ENCODE assay signal across 1 cellular context in the genomic region with DNA sequence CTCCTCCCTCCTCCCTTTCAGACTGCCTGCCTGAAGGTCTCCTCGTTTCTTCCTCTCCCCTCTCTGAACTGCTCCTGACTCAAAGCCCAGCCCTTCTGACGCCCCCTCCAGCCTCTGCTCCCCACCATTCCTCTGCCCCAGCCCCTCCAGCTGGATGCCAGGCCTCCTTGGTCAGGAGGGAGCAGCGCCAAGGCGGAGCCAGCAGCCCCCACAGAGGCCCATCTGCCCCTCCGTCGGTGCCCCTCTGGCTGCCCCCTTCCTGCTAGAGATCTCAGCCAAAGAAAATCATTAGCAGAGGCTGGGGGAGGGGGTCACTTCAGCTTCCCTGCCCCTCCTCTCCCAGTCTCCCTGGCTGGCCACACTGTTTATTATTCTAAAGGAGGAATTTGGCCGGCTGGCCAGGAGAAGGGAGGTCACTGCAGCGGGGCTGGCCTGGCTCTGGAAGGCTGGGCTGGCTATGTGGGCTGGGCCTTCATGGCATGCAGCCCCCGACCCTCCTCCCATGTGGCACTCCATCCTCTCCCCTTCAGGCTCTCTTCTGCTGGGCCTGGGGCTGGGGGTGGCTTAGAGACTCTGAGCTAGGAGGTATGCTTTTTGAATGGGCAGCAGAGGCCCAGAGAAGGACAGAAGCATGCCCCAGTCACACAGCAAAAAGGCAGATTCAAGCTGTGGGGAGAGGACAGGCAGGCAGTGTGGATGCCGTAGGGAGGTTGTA.
TF ChIP-seq lines count a peak whose summit lies in the region.

No MANE protein-coding gene starts in this region.

TF ChIP-seq in HepG2, 621 proteins besides CTCF, POLR2A, EP300 and RAD21 (continued from another document and continues in another):
- TF ChIP-seq, protein P1, sequence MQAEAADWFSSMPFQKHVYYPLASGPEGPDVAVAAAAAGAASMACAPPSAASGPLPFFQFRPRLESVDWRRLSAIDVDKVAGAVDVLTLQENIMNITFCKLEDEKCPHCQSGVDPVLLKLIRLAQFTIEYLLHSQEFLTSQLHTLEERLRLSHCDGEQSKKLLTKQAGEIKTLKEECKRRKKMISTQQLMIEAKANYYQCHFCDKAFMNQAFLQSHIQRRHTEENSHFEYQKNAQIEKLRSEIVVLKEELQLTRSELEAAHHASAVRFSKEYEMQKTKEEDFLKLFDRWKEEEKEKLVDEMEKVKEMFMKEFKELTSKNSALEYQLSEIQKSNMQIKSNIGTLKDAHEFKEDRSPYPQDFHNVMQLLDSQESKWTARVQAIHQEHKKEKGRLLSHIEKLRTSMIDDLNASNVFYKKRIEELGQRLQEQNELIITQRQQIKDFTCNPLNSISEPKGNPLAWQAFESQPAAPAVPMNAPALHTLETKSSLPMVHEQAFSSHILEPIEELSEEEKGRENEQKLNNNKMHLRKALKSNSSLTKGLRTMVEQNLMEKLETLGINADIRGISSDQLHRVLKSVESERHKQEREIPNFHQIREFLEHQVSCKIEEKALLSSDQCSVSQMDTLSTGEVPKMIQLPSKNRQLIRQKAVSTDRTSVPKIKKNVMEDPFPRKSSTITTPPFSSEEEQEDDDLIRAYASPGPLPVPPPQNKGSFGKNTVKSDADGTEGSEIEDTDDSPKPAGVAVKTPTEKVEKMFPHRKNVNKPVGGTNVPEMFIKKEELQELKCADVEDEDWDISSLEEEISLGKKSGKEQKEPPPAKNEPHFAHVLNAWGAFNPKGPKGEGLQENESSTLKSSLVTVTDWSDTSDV (CRISPR knock-in tag; IDR thresholded peaks at IDR 0.05) = no peak
- TF ChIP-seq CBX5 (CRISPR knock-in tag; IDR thresholded peaks at IDR 0.05; ENCODE audit: borderline replicate concordance) = no peak
- TF ChIP-seq XBP1 (CRISPR knock-in tag; IDR thresholded peaks at IDR 0.05) = no peak
- TF ChIP-seq BCL6 (CRISPR knock-in tag; IDR thresholded peaks at IDR 0.05) = 0 out of 2 replicates have a peak, but pooled peaks have one; percentile 36
- no peak for TF ChIP-seq ZKSCAN1 (IDR thresholded peaks at IDR 0.05; ENCODE audit: low read length)
- no peak for TF ChIP-seq HOXA9 (CRISPR knock-in tag; IDR thresholded peaks at IDR 0.05; ENCODE audit: borderline replicate concordance)
- no peak for TF ChIP-seq HNRNPK (IDR thresholded peaks at IDR 0.05; ENCODE audit: low read depth, low read length, poor library complexity, severe bottlenecking)
- TF ChIP-seq ZNF225 (CRISPR knock-in tag; IDR thresholded peaks at IDR 0.05) = no peak
- TF ChIP-seq ZNF773 (CRISPR knock-in tag; IDR thresholded peaks at IDR 0.05; ENCODE audit: borderline replicate concordance) = no peak
- TF ChIP-seq KLF15 (CRISPR knock-in tag; IDR thresholded peaks at IDR 0.05; ENCODE audit: borderline replicate concordance) = no peak
- TF ChIP-seq MED8 (CRISPR knock-in tag; IDR thresholded peaks at IDR 0.05; ENCODE audit: insufficient replicate concordance) = no peak
- TF ChIP-seq, protein P2, sequence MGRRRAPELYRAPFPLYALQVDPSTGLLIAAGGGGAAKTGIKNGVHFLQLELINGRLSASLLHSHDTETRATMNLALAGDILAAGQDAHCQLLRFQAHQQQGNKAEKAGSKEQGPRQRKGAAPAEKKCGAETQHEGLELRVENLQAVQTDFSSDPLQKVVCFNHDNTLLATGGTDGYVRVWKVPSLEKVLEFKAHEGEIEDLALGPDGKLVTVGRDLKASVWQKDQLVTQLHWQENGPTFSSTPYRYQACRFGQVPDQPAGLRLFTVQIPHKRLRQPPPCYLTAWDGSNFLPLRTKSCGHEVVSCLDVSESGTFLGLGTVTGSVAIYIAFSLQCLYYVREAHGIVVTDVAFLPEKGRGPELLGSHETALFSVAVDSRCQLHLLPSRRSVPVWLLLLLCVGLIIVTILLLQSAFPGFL (CRISPR knock-in tag; IDR thresholded peaks at IDR 0.05) = no peak
- TF ChIP-seq RNF2 (conservative IDR thresholded peaks at IDR 0.05; ENCODE audit: low read depth) = no peak
- TF ChIP-seq FOXJ3 (CRISPR knock-in tag; IDR thresholded peaks at IDR 0.05; ENCODE audit: borderline replicate concordance) = no peak
- TF ChIP-seq, protein P3, sequence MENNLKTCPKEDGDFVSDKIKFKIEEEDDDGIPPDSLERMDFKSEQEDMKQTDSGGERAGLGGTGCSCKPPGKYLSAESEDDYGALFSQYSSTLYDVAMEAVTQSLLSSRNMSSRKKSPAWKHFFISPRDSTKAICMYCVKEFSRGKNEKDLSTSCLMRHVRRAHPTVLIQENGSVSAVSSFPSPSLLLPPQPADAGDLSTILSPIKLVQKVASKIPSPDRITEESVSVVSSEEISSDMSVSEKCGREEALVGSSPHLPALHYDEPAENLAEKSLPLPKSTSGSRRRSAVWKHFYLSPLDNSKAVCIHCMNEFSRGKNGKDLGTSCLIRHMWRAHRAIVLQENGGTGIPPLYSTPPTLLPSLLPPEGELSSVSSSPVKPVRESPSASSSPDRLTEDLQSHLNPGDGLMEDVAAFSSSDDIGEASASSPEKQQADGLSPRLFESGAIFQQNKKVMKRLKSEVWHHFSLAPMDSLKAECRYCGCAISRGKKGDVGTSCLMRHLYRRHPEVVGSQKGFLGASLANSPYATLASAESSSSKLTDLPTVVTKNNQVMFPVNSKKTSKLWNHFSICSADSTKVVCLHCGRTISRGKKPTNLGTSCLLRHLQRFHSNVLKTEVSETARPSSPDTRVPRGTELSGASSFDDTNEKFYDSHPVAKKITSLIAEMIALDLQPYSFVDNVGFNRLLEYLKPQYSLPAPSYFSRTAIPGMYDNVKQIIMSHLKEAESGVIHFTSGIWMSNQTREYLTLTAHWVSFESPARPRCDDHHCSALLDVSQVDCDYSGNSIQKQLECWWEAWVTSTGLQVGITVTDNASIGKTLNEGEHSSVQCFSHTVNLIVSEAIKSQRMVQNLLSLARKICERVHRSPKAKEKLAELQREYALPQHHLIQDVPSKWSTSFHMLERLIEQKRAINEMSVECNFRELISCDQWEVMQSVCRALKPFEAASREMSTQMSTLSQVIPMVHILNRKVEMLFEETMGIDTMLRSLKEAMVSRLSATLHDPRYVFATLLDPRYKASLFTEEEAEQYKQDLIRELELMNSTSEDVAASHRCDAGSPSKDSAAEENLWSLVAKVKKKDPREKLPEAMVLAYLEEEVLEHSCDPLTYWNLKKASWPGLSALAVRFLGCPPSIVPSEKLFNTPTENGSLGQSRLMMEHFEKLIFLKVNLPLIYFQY (CRISPR knock-in tag; IDR thresholded peaks at IDR 0.05; ENCODE audit: borderline replicate concordance) = no peak
- TF ChIP-seq ZNF24 (IDR thresholded peaks at IDR 0.05) = no peak
- TF ChIP-seq ADNP (CRISPR knock-in tag; IDR thresholded peaks at IDR 0.05) = peak; percentile 69; the same call in 1 of the 2 replicates
- TF ChIP-seq, protein P4, sequence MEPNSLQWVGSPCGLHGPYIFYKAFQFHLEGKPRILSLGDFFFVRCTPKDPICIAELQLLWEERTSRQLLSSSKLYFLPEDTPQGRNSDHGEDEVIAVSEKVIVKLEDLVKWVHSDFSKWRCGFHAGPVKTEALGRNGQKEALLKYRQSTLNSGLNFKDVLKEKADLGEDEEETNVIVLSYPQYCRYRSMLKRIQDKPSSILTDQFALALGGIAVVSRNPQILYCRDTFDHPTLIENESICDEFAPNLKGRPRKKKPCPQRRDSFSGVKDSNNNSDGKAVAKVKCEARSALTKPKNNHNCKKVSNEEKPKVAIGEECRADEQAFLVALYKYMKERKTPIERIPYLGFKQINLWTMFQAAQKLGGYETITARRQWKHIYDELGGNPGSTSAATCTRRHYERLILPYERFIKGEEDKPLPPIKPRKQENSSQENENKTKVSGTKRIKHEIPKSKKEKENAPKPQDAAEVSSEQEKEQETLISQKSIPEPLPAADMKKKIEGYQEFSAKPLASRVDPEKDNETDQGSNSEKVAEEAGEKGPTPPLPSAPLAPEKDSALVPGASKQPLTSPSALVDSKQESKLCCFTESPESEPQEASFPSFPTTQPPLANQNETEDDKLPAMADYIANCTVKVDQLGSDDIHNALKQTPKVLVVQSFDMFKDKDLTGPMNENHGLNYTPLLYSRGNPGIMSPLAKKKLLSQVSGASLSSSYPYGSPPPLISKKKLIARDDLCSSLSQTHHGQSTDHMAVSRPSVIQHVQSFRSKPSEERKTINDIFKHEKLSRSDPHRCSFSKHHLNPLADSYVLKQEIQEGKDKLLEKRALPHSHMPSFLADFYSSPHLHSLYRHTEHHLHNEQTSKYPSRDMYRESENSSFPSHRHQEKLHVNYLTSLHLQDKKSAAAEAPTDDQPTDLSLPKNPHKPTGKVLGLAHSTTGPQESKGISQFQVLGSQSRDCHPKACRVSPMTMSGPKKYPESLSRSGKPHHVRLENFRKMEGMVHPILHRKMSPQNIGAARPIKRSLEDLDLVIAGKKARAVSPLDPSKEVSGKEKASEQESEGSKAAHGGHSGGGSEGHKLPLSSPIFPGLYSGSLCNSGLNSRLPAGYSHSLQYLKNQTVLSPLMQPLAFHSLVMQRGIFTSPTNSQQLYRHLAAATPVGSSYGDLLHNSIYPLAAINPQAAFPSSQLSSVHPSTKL (CRISPR knock-in tag; IDR thresholded peaks at IDR 0.05) = peak; percentile 69
- TF ChIP-seq ZBTB20 (CRISPR knock-in tag; IDR thresholded peaks at IDR 0.05; ENCODE audit: borderline replicate concordance, low read depth) = 0 out of 2 replicates have a peak, but pooled peaks have one; percentile 19
- TF ChIP-seq ZNF616 (CRISPR knock-in tag; IDR thresholded peaks at IDR 0.05; ENCODE audit: low read depth) = no peak
- no peak for TF ChIP-seq JUN (CRISPR knock-in tag; IDR thresholded peaks at IDR 0.05)
- TF ChIP-seq FOXK1 (CRISPR knock-in tag; IDR thresholded peaks at IDR 0.05; ENCODE audit: borderline replicate concordance, low read depth) = no peak
- TF ChIP-seq, protein P5, sequence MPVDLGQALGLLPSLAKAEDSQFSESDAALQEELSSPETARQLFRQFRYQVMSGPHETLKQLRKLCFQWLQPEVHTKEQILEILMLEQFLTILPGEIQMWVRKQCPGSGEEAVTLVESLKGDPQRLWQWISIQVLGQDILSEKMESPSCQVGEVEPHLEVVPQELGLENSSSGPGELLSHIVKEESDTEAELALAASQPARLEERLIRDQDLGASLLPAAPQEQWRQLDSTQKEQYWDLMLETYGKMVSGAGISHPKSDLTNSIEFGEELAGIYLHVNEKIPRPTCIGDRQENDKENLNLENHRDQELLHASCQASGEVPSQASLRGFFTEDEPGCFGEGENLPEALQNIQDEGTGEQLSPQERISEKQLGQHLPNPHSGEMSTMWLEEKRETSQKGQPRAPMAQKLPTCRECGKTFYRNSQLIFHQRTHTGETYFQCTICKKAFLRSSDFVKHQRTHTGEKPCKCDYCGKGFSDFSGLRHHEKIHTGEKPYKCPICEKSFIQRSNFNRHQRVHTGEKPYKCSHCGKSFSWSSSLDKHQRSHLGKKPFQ (CRISPR knock-in tag; IDR thresholded peaks at IDR 0.05; ENCODE audit: insufficient replicate concordance) = no peak
- TF ChIP-seq, protein P6, sequence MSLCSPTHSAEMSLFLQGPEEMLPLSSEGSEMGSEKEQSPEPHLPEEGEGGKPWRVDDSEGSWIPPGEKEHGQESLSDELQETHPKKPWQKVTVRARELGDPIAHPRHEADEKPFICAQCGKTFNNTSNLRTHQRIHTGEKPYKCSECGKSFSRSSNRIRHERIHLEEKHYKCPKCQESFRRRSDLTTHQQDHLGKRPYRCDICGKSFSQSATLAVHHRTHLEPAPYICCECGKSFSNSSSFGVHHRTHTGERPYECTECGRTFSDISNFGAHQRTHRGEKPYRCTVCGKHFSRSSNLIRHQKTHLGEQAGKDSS (CRISPR knock-in tag; IDR thresholded peaks at IDR 0.05; ENCODE audit: borderline replicate concordance, low read depth) = no peak
- 0 out of 2 replicates have a peak, but pooled peaks have one; percentile 37 for TF ChIP-seq ZNF205 (CRISPR knock-in tag; IDR thresholded peaks at IDR 0.05)
- no peak; the same call in 1 of the 2 replicates for TF ChIP-seq ZNF629 (CRISPR knock-in tag; conservative IDR thresholded peaks at IDR 0.05)
- no peak for TF ChIP-seq NFYB (CRISPR knock-in tag; IDR thresholded peaks at IDR 0.05)
- TF ChIP-seq SIN3B (IDR thresholded peaks at IDR 0.05; ENCODE audit: low read length) = no peak
- no peak for TF ChIP-seq ZIK1 (CRISPR knock-in tag; IDR thresholded peaks at IDR 0.05; ENCODE audit: borderline replicate concordance, low read depth)
- TF ChIP-seq ZSCAN29 (CRISPR knock-in tag; conservative IDR thresholded peaks at IDR 0.05) = no peak
- no peak for TF ChIP-seq ZNF484 (CRISPR knock-in tag; IDR thresholded peaks at IDR 0.05; ENCODE audit: borderline replicate concordance, low read depth)
- TF ChIP-seq, protein P7, sequence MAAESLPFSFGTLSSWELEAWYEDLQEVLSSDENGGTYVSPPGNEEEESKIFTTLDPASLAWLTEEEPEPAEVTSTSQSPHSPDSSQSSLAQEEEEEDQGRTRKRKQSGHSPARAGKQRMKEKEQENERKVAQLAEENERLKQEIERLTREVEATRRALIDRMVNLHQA (CRISPR knock-in tag; IDR thresholded peaks at IDR 0.05) = no peak
- TF ChIP-seq SRSF4 (IDR thresholded peaks at IDR 0.05; ENCODE audit: low read depth, low read length, poor library complexity, severe bottlenecking) = no peak
- TF ChIP-seq, protein P8, sequence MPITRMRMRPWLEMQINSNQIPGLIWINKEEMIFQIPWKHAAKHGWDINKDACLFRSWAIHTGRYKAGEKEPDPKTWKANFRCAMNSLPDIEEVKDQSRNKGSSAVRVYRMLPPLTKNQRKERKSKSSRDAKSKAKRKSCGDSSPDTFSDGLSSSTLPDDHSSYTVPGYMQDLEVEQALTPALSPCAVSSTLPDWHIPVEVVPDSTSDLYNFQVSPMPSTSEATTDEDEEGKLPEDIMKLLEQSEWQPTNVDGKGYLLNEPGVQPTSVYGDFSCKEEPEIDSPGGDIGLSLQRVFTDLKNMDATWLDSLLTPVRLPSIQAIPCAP (CRISPR knock-in tag; IDR thresholded peaks at IDR 0.05; ENCODE audit: low read depth) = no peak
- TF ChIP-seq ZEB1 (IDR thresholded peaks at IDR 0.05; ENCODE audit: insufficient replicate concordance, low read depth) = no peak
- no peak for TF ChIP-seq CBX1 (IDR thresholded peaks at IDR 0.05; ENCODE audit: low read depth)
- TF ChIP-seq KLF11 (CRISPR knock-in tag; IDR thresholded peaks at IDR 0.05) = no peak
- TF ChIP-seq NFE2L1 (CRISPR knock-in tag; IDR thresholded peaks at IDR 0.05; ENCODE audit: borderline replicate concordance) = no peak
- no peak for TF ChIP-seq SUZ12 (IDR thresholded peaks at IDR 0.05; ENCODE audit: low read depth, low read length)
- TF ChIP-seq, protein P9, sequence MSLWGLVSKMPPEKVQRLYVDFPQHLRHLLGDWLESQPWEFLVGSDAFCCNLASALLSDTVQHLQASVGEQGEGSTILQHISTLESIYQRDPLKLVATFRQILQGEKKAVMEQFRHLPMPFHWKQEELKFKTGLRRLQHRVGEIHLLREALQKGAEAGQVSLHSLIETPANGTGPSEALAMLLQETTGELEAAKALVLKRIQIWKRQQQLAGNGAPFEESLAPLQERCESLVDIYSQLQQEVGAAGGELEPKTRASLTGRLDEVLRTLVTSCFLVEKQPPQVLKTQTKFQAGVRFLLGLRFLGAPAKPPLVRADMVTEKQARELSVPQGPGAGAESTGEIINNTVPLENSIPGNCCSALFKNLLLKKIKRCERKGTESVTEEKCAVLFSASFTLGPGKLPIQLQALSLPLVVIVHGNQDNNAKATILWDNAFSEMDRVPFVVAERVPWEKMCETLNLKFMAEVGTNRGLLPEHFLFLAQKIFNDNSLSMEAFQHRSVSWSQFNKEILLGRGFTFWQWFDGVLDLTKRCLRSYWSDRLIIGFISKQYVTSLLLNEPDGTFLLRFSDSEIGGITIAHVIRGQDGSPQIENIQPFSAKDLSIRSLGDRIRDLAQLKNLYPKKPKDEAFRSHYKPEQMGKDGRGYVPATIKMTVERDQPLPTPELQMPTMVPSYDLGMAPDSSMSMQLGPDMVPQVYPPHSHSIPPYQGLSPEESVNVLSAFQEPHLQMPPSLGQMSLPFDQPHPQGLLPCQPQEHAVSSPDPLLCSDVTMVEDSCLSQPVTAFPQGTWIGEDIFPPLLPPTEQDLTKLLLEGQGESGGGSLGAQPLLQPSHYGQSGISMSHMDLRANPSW (CRISPR knock-in tag; IDR thresholded peaks at IDR 0.05; ENCODE audit: borderline replicate concordance) = no peak
